Comparison of ENCODE assay signal across 8 cellular contexts in genomic region chr11:114166897-114167323, GRCh38.
A peak's percentile ranks its signal among the peaks of the same experiment; 100 is the strongest.
DNase-seq lines count a peak whose midpoint lies in the region; ATAC-seq, FAIRE-seq and TF ChIP-seq lines count a peak whose summit lies in the region.

No MANE protein-coding gene starts in this region.

- peaks cover 73% of the 10 kb centered on the region for H3K27me3 ChIP-seq in astrocyte (ENCODE audit: insufficient read depth, low read length)
- no peaks in the 10 kb centered on the region for H3K27me3 ChIP-seq in stomach

- H3K27me3 Mint-ChIP-seq in activated CD4-positive, alpha-beta T cell treated with anti-CD3 and anti-CD28 coated beads for 36 hours, result no peaks in the 10 kb centered on the region
- H3K27me3 Mint-ChIP-seq in astrocyte (ENCODE audit: low read depth, unreplicated experiment), result peaks cover 45% of the 10 kb centered on the region

- FAIRE-seq in astrocyte (lab: Jason Lieb, UNC), result peak; percentile 37

- peak overlapping the region; percentile 2 for H3K4me3 Mint-ChIP-seq in activated CD4-positive, alpha-beta T cell treated with anti-CD3 and anti-CD28 coated beads for 36 hours
- H3K4me3 Mint-ChIP-seq in astrocyte (ENCODE audit: unreplicated experiment), result peak overlapping the region; percentile 8

- POLR2A ChIA-PET in activated CD4-positive, alpha-beta T cell treated with anti-CD3 and anti-CD28 coated beads for 36 hours (lab: Charles Lee), result no interaction called here

- H3K79me2 ChIP-seq in astrocyte (ENCODE audit: insufficient read depth, low read length), result no peaks in the 10 kb centered on the region

- 1 to 20% (median 16%) methylated on average over 3 of the region's 3 CpGs for WGBS in stomach, 5 donors

- H3K4me3 ChIP-seq in astrocyte (ENCODE audit: insufficient read depth, low read depth, low read length) (no peak overlapping the region), stomach (no peak overlapping the region)

- no peak overlapping the region for H2AFZ ChIP-seq in astrocyte (ENCODE audit: low read depth, low read length)

- H3K9ac ChIP-seq in astrocyte (ENCODE audit: low read length), result no peak overlapping the region

- H3K4me1 Mint-ChIP-seq in activated CD4-positive, alpha-beta T cell treated with anti-CD3 and anti-CD28 coated beads for 36 hours, result peaks cover 87% of the 10 kb centered on the region
- peaks cover 23% of the 10 kb centered on the region for H3K4me1 Mint-ChIP-seq in astrocyte (ENCODE audit: low read depth, unreplicated experiment)

- H3K27ac ChIP-seq in astrocyte (ENCODE audit: low read depth, low read length) (no peak overlapping the region), stomach (peak overlapping the region in 4 of 5 donors; percentile 92 to 99 (median 96))

- peak overlapping the region; percentile 62 for H3K4me2 ChIP-seq in astrocyte (ENCODE audit: low read length)

- H3K36me3 ChIP-seq in astrocyte (ENCODE audit: insufficient read depth, low read length), result no peaks in the 10 kb centered on the region
- peaks cover 0 to under 1% (median 0%) of the 10 kb centered on the region in 4 donors for H3K36me3 ChIP-seq in stomach

- TF ChIP-seq CTCF in astrocyte (IDR thresholded peaks at IDR 0.05; ENCODE audit: insufficient read depth, low read depth, low read length) (no peak), stomach (IDR thresholded peaks at IDR 0.05) (no peak)

- CTCF ChIA-PET in activated CD4-positive, alpha-beta T cell treated with anti-CD3 and anti-CD28 coated beads for 36 hours (lab: Charles Lee), result interaction anchor here (0.5 to 2.7 kb wide), 3 partner anchors 9 to 53 kb away, joined by 3 to 7 read pairs (median 3); no protein-coding TSS in a partner anchor

- no peak for TF ChIP-seq POLR2A in stomach (IDR thresholded peaks at IDR 0.05)

- intact Hi-C loops in activated CD4-positive, alpha-beta T cell treated with anti-CD3 and anti-CD28 coated beads for 36 hours (cut with DNase I, micrococcal nuclease), result loop anchor here in 1 of 2 experiments (10.0 kb wide), 1 partner anchor 238 kb away; the partner anchor contains the start of genes C11orf71 and RBM7
- intact Hi-C loops in stomach (cut with DNase I; ENCODE audit: low total_unique reads), result no loop called here

- H3K27ac Mint-ChIP-seq in activated CD4-positive, alpha-beta T cell treated with anti-CD3 and anti-CD28 coated beads for 36 hours, result peak overlapping the region; percentile 22
- peak overlapping the region; percentile 54 for H3K27ac Mint-ChIP-seq in astrocyte (ENCODE audit: unreplicated experiment)

- H3K4me1 ChIP-seq in astrocyte (ENCODE audit: insufficient read depth, low read length), result peaks cover 23% of the 10 kb centered on the region
- H3K4me1 ChIP-seq in stomach, result peaks cover 90 to 100% (median 94%) of the 10 kb centered on the region in 4 donors

- H3K9me3 ChIP-seq in astrocyte (ENCODE audit: insufficient read depth, low read depth, low read length) (no peaks in the 10 kb centered on the region), stomach (no peaks in the 10 kb centered on the region)

- no peak for TF ChIP-seq EP300 in stomach (IDR thresholded peaks at IDR 0.05)

- H3K9me3 Mint-ChIP-seq in activated CD4-positive, alpha-beta T cell treated with anti-CD3 and anti-CD28 coated beads for 36 hours (ENCODE audit: low read depth), result no peaks in the 10 kb centered on the region
- H3K9me3 Mint-ChIP-seq in astrocyte (ENCODE audit: unreplicated experiment), result no peaks in the 10 kb centered on the region

- peaks cover 25% of the 10 kb centered on the region for H4K20me1 ChIP-seq in astrocyte (ENCODE audit: insufficient read depth, low read length)

- peak; percentile 64 for ATAC-seq in activated CD4-positive, alpha-beta T cell treated with anti-CD3 and anti-CD28 coated beads for 36 hours
- no peak for ATAC-seq in HG02798 (IDR thresholded peaks at IDR 0.05; ENCODE audit: poor library complexity, unreplicated experiment)

- H3K36me3 Mint-ChIP-seq in activated CD4-positive, alpha-beta T cell treated with anti-CD3 and anti-CD28 coated beads for 36 hours (ENCODE audit: low read depth), result no peaks in the 10 kb centered on the region
- no peaks in the 10 kb centered on the region for H3K36me3 Mint-ChIP-seq in astrocyte (ENCODE audit: low read depth, unreplicated experiment)

- no peak for DNase-seq in activated CD4-positive, alpha-beta T cell treated with anti-CD3 and anti-CD28 coated beads for 36 hours
- no peak for DNase-seq in activated CD4-positive, alpha-beta T cell treated with anti-CD3 and anti-CD28 coated beads for 4 hours
- DNase-seq in NCI-H345 treated with DMSO at 0.1 percent for 48 hours (lab: John Stamatoyannopoulos, UW; ENCODE audit: unreplicated experiment), result peak; percentile 72
- peak; percentile 80 for DNase-seq in astrocyte (ENCODE audit: low read depth)
- DNase-seq in inferior parietal cortex (ENCODE audit: extremely low spot score), result peak; percentile 87
- DNase-seq in stomach, result no peak
- DNase-seq in activated CD8-positive, alpha-beta memory T cell treated with anti-CD3 and anti-CD28 coated beads, Interleukin-2, amount 50 U/mL, for 4 hours, result no peak

Comparison
In these comparisons a context has a peak if more than half of its experiments do, and no peak if none do; other contexts are left out.
1. DNase-seq: peak in NCI-H345 treated with DMSO at 0.1 percent for 48 hours (single experiment), astrocyte (single experiment) and inferior parietal cortex (single experiment); none in activated CD4-positive, alpha-beta T cell treated with anti-CD3 and anti-CD28 coated beads for 36 hours (single experiment), activated CD4-positive, alpha-beta T cell treated with anti-CD3 and anti-CD28 coated beads for 4 hours (0 of 2), stomach (single experiment) and activated CD8-positive, alpha-beta memory T cell treated with anti-CD3 and anti-CD28 coated beads, Interleukin-2, amount 50 U/mL, for 4 hours (single experiment).